ENCODE assay signal across 33 cellular contexts in genomic region chr2:143431316-143431715, GRCh38.
DNase-seq lines count a peak whose midpoint lies in the region; ATAC-seq and TF ChIP-seq lines count a peak whose summit lies in the region.
"Had no signal": no experiment of that assay in that cellular context is flagged by ENCODE, and none has a peak within 500 bp of the region (broad histone marks: within the 10 kb centered on the region; RNA-seq: fewer than 3 reads in every experiment).

No MANE protein-coding gene starts in this region.

- TF ChIP-seq CTCF in fibroblast of the aortic adventitia (IDR thresholded peaks at IDR 0.05; ENCODE audit: insufficient read depth, low read length) (no peak), upper lobe of right lung (IDR thresholded peaks at IDR 0.05) (no peak)

- no peaks in the 10 kb centered on the region for H3K4me1 ChIP-seq in upper lobe of right lung
- H3K4me1 ChIP-seq: Peyer's patch had no signal

- no peaks in the 10 kb centered on the region for H3K27me3 ChIP-seq in upper lobe of right lung
- H3K27me3 ChIP-seq: esophagus squamous epithelium, Peyer's patch had no signal

- no peak overlapping the region for H3K4me3 Mint-ChIP-seq in activated T-cell treated with anti-CD3 and anti-CD28 coated beads, Interleukin-2, amount 50 U/mL, for 24 hours
- no peak overlapping the region for H3K4me3 Mint-ChIP-seq in activated T-cell treated with anti-CD3 and anti-CD28 coated beads, Interleukin-2, amount 50 U/mL, for 4 hours
- no peak overlapping the region for H3K4me3 Mint-ChIP-seq in activated T-helper 17 cell treated with anti-CD3 and anti-CD28 coated beads, Interleukin-2, amount 50 U/mL, for 72 hours
- H3K4me3 Mint-ChIP-seq: activated naive CD8-positive, alpha-beta T cell treated with anti-CD3 and anti-CD28 coated beads, Interleukin-2, amount 50 U/mL, for 24 hours; CD14-positive monocyte; dendritic cell treated with granulocyte-macrophage colony-stimulating factor and Interleukin-4, amounts not matched to agents 40 ng/mL and 50 ng/mL, for 4 days; GM23338; nephron had no signal

- no peaks in the 10 kb centered on the region for H3K9me3 ChIP-seq in upper lobe of right lung
- H3K9me3 ChIP-seq: esophagus squamous epithelium, Peyer's patch had no signal

- H3K9me3 Mint-ChIP-seq in activated T-cell treated with anti-CD3 and anti-CD28 coated beads, Interleukin-2, amount 50 U/mL, for 24 hours, result no peaks in the 10 kb centered on the region
- no peaks in the 10 kb centered on the region for H3K9me3 Mint-ChIP-seq in activated T-cell treated with anti-CD3 and anti-CD28 coated beads, Interleukin-2, amount 50 U/mL, for 4 hours
- no peaks in the 10 kb centered on the region for H3K9me3 Mint-ChIP-seq in activated T-helper 17 cell treated with anti-CD3 and anti-CD28 coated beads, Interleukin-2, amount 50 U/mL, for 72 hours
- H3K9me3 Mint-ChIP-seq: activated naive CD8-positive, alpha-beta T cell treated with anti-CD3 and anti-CD28 coated beads, Interleukin-2, amount 50 U/mL, for 24 hours; dendritic cell treated with granulocyte-macrophage colony-stimulating factor and Interleukin-4, amounts not matched to agents 40 ng/mL and 50 ng/mL, for 4 days; GM23338; immature natural killer cell; nephron had no signal

- H3K4me1 Mint-ChIP-seq in activated T-cell treated with anti-CD3 and anti-CD28 coated beads, Interleukin-2, amount 50 U/mL, for 24 hours (ENCODE audit: low read depth), result peaks cover 75% of the 10 kb centered on the region
- H3K4me1 Mint-ChIP-seq in activated T-cell treated with anti-CD3 and anti-CD28 coated beads, Interleukin-2, amount 50 U/mL, for 4 hours (ENCODE audit: low read depth), result peaks cover 66% of the 10 kb centered on the region
- peaks cover 21% of the 10 kb centered on the region for H3K4me1 Mint-ChIP-seq in activated T-helper 17 cell treated with anti-CD3 and anti-CD28 coated beads, Interleukin-2, amount 50 U/mL, for 72 hours
- H3K4me1 Mint-ChIP-seq: GM23338 had no signal

- no peak for DNase-seq in activated T-cell treated with anti-CD3 and anti-CD28 coated beads, Interleukin-2, amount 50 U/mL, for 24 hours
- no peak for DNase-seq in activated T-cell treated with anti-CD3 and anti-CD28 coated beads, Interleukin-2, amount 50 U/mL, for 4 hours
- DNase-seq in fibroblast of the aortic adventitia (ENCODE audit: low read depth), result peak; percentile 12
- DNase-seq in upper lobe of right lung, result no peak
- no peak for DNase-seq in effector CD8-positive, alpha-beta T cell (lab: John Stamatoyannopoulos, UW)
- no peak for DNase-seq in HuH-7 (ENCODE audit: low spot score)
- DNase-seq: 8988T; activated CD4-positive, alpha-beta T cell treated with anti-CD3 and anti-CD28 coated beads for 48 hours; activated CD8-positive, alpha-beta memory T cell treated with anti-CD3 and anti-CD28 coated beads for 24 hours; activated gamma-delta T cell; activated naive CD8-positive, alpha-beta T cell treated with anti-CD3 and anti-CD28 coated beads, Interleukin-2, amount 50 U/mL, for 24 hours; activated T-cell treated with anti-CD3 and anti-CD28 coated beads for 4 hours; Calu3; central memory CD4-positive, alpha-beta T cell; DMS79; esophagus squamous epithelium; immature natural killer cell; left colon; mammary epithelial cell; NCI-H1417 treated with DMSO at 0.1 percent for 48 hours; NCI-H2029 treated with DMSO at 0.1 percent for 48 hours; NCI-H526 treated with DMSO at 0.1 percent for 48 hours; Peyer's patch; SIG-M5; stimulated activated naive CD4-positive, alpha-beta T cell treated with Interleukin-2 at 50 U/mL for 16 hours; T1000 had no signal

- no peak for ATAC-seq in activated T-cell treated with anti-CD3 and anti-CD28 coated beads, Interleukin-2, amount 50 U/mL, for 4 hours
- ATAC-seq in activated T-helper 17 cell treated with anti-CD3 and anti-CD28 coated beads, Interleukin-2, amount 50 U/mL, for 72 hours (replicated peaks), result no peak
- ATAC-seq in upper lobe of right lung, result no peak
- ATAC-seq in HG02623 (IDR thresholded peaks at IDR 0.05; ENCODE audit: unreplicated experiment), result no peak
- ATAC-seq: activated naive CD8-positive, alpha-beta T cell treated with anti-CD3 and anti-CD28 coated beads, Interleukin-2, amount 50 U/mL, for 24 hours; GM23338; left colon had no signal

- H3K36me3 Mint-ChIP-seq in activated T-cell treated with anti-CD3 and anti-CD28 coated beads, Interleukin-2, amount 50 U/mL, for 24 hours (ENCODE audit: low read depth), result peaks cover 21% of the 10 kb centered on the region
- peaks cover 4% of the 10 kb centered on the region for H3K36me3 Mint-ChIP-seq in activated T-cell treated with anti-CD3 and anti-CD28 coated beads, Interleukin-2, amount 50 U/mL, for 4 hours (ENCODE audit: insufficient read depth)
- peaks cover 13% of the 10 kb centered on the region for H3K36me3 Mint-ChIP-seq in activated T-helper 17 cell treated with anti-CD3 and anti-CD28 coated beads, Interleukin-2, amount 50 U/mL, for 72 hours (ENCODE audit: low read depth)
- H3K36me3 Mint-ChIP-seq: immature natural killer cell had no signal

- H3K36me3 ChIP-seq in upper lobe of right lung, result no peaks in the 10 kb centered on the region
- H3K36me3 ChIP-seq: esophagus squamous epithelium, Peyer's patch had no signal

- no peak overlapping the region for H3K4me3 ChIP-seq in fibroblast of the aortic adventitia (ENCODE audit: low read depth, low read length)
- no peak overlapping the region for H3K4me3 ChIP-seq in upper lobe of right lung
- H3K4me3 ChIP-seq: GM23338, Peyer's patch had no signal

- H3K27ac Mint-ChIP-seq in activated T-cell treated with anti-CD3 and anti-CD28 coated beads, Interleukin-2, amount 50 U/mL, for 24 hours, result peak overlapping the region; percentile 14
- H3K27ac Mint-ChIP-seq in activated T-helper 17 cell treated with anti-CD3 and anti-CD28 coated beads, Interleukin-2, amount 50 U/mL, for 72 hours, result peak overlapping the region; percentile 14
- H3K27ac Mint-ChIP-seq: activated naive CD8-positive, alpha-beta T cell treated with anti-CD3 and anti-CD28 coated beads, Interleukin-2, amount 50 U/mL, for 24 hours; CD14-positive monocyte; dendritic cell treated with granulocyte-macrophage colony-stimulating factor and Interleukin-4, amounts not matched to agents 40 ng/mL and 50 ng/mL, for 4 days; GM23338; immature natural killer cell; nephron had no signal

- no peaks in the 10 kb centered on the region for H3K27me3 Mint-ChIP-seq in activated T-cell treated with anti-CD3 and anti-CD28 coated beads, Interleukin-2, amount 50 U/mL, for 24 hours
- H3K27me3 Mint-ChIP-seq in activated T-cell treated with anti-CD3 and anti-CD28 coated beads, Interleukin-2, amount 50 U/mL, for 4 hours (ENCODE audit: low read depth), result no peaks in the 10 kb centered on the region
- no peaks in the 10 kb centered on the region for H3K27me3 Mint-ChIP-seq in activated T-helper 17 cell treated with anti-CD3 and anti-CD28 coated beads, Interleukin-2, amount 50 U/mL, for 72 hours
- H3K27me3 Mint-ChIP-seq: activated naive CD8-positive, alpha-beta T cell treated with anti-CD3 and anti-CD28 coated beads, Interleukin-2, amount 50 U/mL, for 24 hours; dendritic cell treated with granulocyte-macrophage colony-stimulating factor and Interleukin-4, amounts not matched to agents 40 ng/mL and 50 ng/mL, for 4 days had no signal

- intact Hi-C loops in upper lobe of right lung (cut with DNase I), result no loop called here

- peak overlapping the region; percentile 38 for H3K27ac ChIP-seq in upper lobe of right lung
- H3K27ac ChIP-seq: Peyer's patch, VCaP had no signal
